ENCODE assay signal across 8 cellular contexts in the genomic region with DNA sequence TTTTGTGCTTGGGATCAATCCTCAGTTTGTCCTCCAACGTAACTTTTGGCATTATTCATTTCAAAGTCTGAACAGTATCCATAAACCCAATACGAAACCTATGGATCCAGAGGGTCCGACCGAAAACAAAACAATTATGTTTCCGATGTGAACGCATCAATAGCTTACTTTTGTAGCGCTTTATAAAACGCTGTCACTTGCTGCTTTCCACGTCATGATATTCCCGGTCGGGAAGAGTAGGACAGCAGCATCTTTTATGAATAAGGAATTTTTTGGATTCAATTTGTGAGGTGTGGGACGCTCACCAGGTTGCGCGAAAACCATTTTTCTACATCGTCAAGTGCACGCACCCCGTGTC.
DNase-seq lines count a peak whose midpoint lies in the region; ATAC-seq and TF ChIP-seq lines count a peak whose summit lies in the region.

No MANE protein-coding gene starts in this region.

- H3K4me1 Mint-ChIP-seq in CD4-positive, alpha-beta T cell (ENCODE audit: low read depth): peaks cover 15% of the 10 kb centered on the region
- peaks cover 12% of the 10 kb centered on the region for H3K4me1 Mint-ChIP-seq in neural progenitor cell

- peak overlapping the region; percentile 85 for H3K27ac Mint-ChIP-seq in CD4-positive, alpha-beta T cell
- H3K27ac Mint-ChIP-seq in neural progenitor cell: peak overlapping the region; percentile 99

- CTCF ChIA-PET in CD4-positive, alpha-beta T cell (lab: Charles Lee): no interaction called here

- no peaks in the 10 kb centered on the region for H3K9me3 Mint-ChIP-seq in CD4-positive, alpha-beta T cell
- H3K9me3 Mint-ChIP-seq in neural progenitor cell: peaks cover 16% of the 10 kb centered on the region

- peak overlapping the region; percentile 98 for H3K4me3 Mint-ChIP-seq in CD4-positive, alpha-beta T cell
- peak overlapping the region; percentile 99 for H3K4me3 Mint-ChIP-seq in neural progenitor cell

- peak overlapping the region; percentile 88 for H3K4me3 ChIP-seq in neural progenitor cell

- no peaks in the 10 kb centered on the region for H3K27me3 ChIP-seq in CD4-positive, alpha-beta T cell (ENCODE audit: control insufficient read depth, insufficient read depth, low read length)
- no peaks in the 10 kb centered on the region for H3K27me3 ChIP-seq in neural progenitor cell

- no peaks in the 10 kb centered on the region for H3K36me3 ChIP-seq in neural progenitor cell

- peaks cover 13% of the 10 kb centered on the region for H3K36me3 Mint-ChIP-seq in CD4-positive, alpha-beta T cell (ENCODE audit: low read depth)
- H3K36me3 Mint-ChIP-seq in neural progenitor cell: peaks cover 15% of the 10 kb centered on the region

- peak overlapping the region; percentile 70 for H2AFZ ChIP-seq in neural progenitor cell (replicated peaks)

- H3K79me2 ChIP-seq in neural progenitor cell (ENCODE audit: low read depth): peaks cover 65% of the 10 kb centered on the region

- H3F3A ChIP-seq in neural progenitor cell (ENCODE audit: low read depth): peaks cover 8% of the 10 kb centered on the region

- no peak for DNase-seq in CD4-positive, alpha-beta T cell
- peak; percentile 66 for DNase-seq in NCI-H69 (lab: John Stamatoyannopoulos, UW)
- peak; percentile 45 for DNase-seq in ecto neural progenitor cell (ENCODE audit: low spot score)
- DNase-seq in neural progenitor cell (ENCODE audit: low spot score): no peak
- DNase-seq in NCI-H1092 (lab: John Stamatoyannopoulos, UW): no peak
- DNase-seq in head of caudate nucleus: no peak
- no peak for DNase-seq in D341Med (ENCODE audit: low spot score)

- no peak for TF ChIP-seq CTCF in CD4-positive, alpha-beta T cell (IDR thresholded peaks at IDR 0.05)
- TF ChIP-seq CTCF in neural progenitor cell (IDR thresholded peaks at IDR 0.05): no peak

- H3K9me3 ChIP-seq in CD4-positive, alpha-beta T cell (ENCODE audit: control insufficient read depth, low read length): no peaks in the 10 kb centered on the region
- no peaks in the 10 kb centered on the region for H3K9me3 ChIP-seq in neural progenitor cell (ENCODE audit: low read depth)

- no peak for ATAC-seq in CD4-positive, alpha-beta T cell (ENCODE audit: poor library complexity)
- ATAC-seq in HG03095 (IDR thresholded peaks at IDR 0.05; ENCODE audit: unreplicated experiment): no peak

- H4K20me1 ChIP-seq in neural progenitor cell (ENCODE audit: low read depth): no peaks in the 10 kb centered on the region

- intact Hi-C loops in CD4-positive, alpha-beta T cell (cut with DNase I, micrococcal nuclease): loop anchor here in 1 of 2 experiments (10.0 kb wide), 6 partner anchors 121 to 1941 kb away; a partner anchor contains a TSS
- intact Hi-C loops in head of caudate nucleus (cut with DNase I): no loop called here

- H3K4me2 ChIP-seq in neural progenitor cell: peak overlapping the region; percentile 83

- POLR2A ChIA-PET in CD4-positive, alpha-beta T cell (lab: Charles Lee): interaction anchor here (1.6 kb wide), 1 partner anchor 571 kb away, joined by 6 read pairs; a partner anchor contains a TSS

- H3K27me3 Mint-ChIP-seq in CD4-positive, alpha-beta T cell: peaks cover 4% of the 10 kb centered on the region
- H3K27me3 Mint-ChIP-seq in neural progenitor cell (ENCODE audit: insufficient read depth, low read depth): peaks cover 2% of the 10 kb centered on the region

- no peak overlapping the region for H3K27ac ChIP-seq in CD4-positive, alpha-beta T cell (ENCODE audit: low read depth, low read length)
- H3K27ac ChIP-seq in neural progenitor cell: peak overlapping the region; percentile 88

- peak overlapping the region; percentile 50 for H3K9ac ChIP-seq in neural progenitor cell

- H3K4me1 ChIP-seq in neural progenitor cell: peaks cover 10% of the 10 kb centered on the region

Comparison
In these comparisons a context has a peak if more than half of its experiments do, and no peak if none do; other contexts are left out.
1. DNase-seq: peak in NCI-H69 (single experiment) and ecto neural progenitor cell (single experiment); none in CD4-positive, alpha-beta T cell (0 of 10), neural progenitor cell (single experiment), NCI-H1092 (single experiment), head of caudate nucleus (0 of 42) and D341Med (single experiment).